Comparison of ENCODE assay signal across 8 cellular contexts in genomic region chr11:47268448-47269001, GRCh38. TPM values are rescaled to one million over a fixed set of nuclear protein-coding genes. Genes with fewer than 3 reads are reported as not detected.
DNase-seq lines count a peak whose midpoint lies in the region; ATAC-seq and TF ChIP-seq lines count a peak whose summit lies in the region.

No MANE protein-coding gene starts in this region.

- 52 to 63% methylated on average over 11 to 13 of the region's 13 CpGs for WGBS in body of pancreas, 2 donors
- 61 to 66% methylated on average over 13 of the region's 13 CpGs for WGBS in aorta, 2 donors

- no peaks in the 10 kb centered on the region for H3K9me3 ChIP-seq in left ventricle myocardium inferior (replicated peaks)
- no peaks in the 10 kb centered on the region for H3K9me3 ChIP-seq in body of pancreas
- H3K9me3 ChIP-seq in muscle layer of duodenum (ENCODE audit: control insufficient read depth in 1 of 2, low read length in 2 of 2) = no peaks in the 10 kb centered on the region
- no peaks in the 10 kb centered on the region for H3K9me3 ChIP-seq in aorta (ENCODE audit: control insufficient read depth, low read length)

- no peaks in the 10 kb centered on the region for H3K27me3 ChIP-seq in left ventricle myocardium inferior (ENCODE audit: low read depth)
- no peaks in the 10 kb centered on the region for H3K27me3 ChIP-seq in body of pancreas
- no peaks in the 10 kb centered on the region for H3K27me3 ChIP-seq in muscle layer of duodenum (ENCODE audit: low read depth, low read length)
- H3K27me3 ChIP-seq in aorta (ENCODE audit: control insufficient read depth in 1 of 2, insufficient read depth in 2 of 2, low read length in 1 of 2) = no peaks in the 10 kb centered on the region

- H3K4me1 ChIP-seq in left ventricle myocardium inferior (peaks cover 61% of the 10 kb centered on the region), body of pancreas (peaks cover 35% of the 10 kb centered on the region), muscle layer of duodenum (ENCODE audit: control insufficient read depth in 1 of 2, insufficient read depth in 2 of 2, low read length in 2 of 2) (peaks cover 30 to 40% of the 10 kb centered on the region in 2 donors), aorta (ENCODE audit: control insufficient read depth in 1 of 2, insufficient read depth in 2 of 2, low read length in 2 of 2) (no peaks in the 10 kb centered on the region)

- no peak for TF ChIP-seq POLR2A in body of pancreas (IDR thresholded peaks at IDR 0.05)

- no peak for TF ChIP-seq CTCF in left ventricle myocardium inferior (IDR thresholded peaks at IDR 0.05; ENCODE audit: borderline replicate concordance)
- TF ChIP-seq CTCF in body of pancreas (IDR thresholded peaks at IDR 0.05) = no peak

- no peak for ATAC-seq in left cardiac atrium
- no peak for ATAC-seq in body of pancreas
- no peak for ATAC-seq in aorta (ENCODE audit: low FRiP score)
- ATAC-seq in HG03342 (IDR thresholded peaks at IDR 0.05; ENCODE audit: unreplicated experiment) = no peak

- peak overlapping the region; percentile 98 for H3K27ac ChIP-seq in left ventricle myocardium inferior (replicated peaks)
- peak overlapping the region; percentile 88 to 98 (median 94) for H3K27ac ChIP-seq in body of pancreas
- H3K27ac ChIP-seq in muscle layer of duodenum (ENCODE audit: low read length) = peak overlapping the region; percentile 87
- peak overlapping the region; percentile 2 to 66 for H3K27ac ChIP-seq in aorta (ENCODE audit: low read depth in 1 of 2, low read length in 2 of 2)

- H3K4me3 ChIP-seq in left ventricle myocardium inferior (peak overlapping the region; percentile 83), body of pancreas (no peak overlapping the region), muscle layer of duodenum (ENCODE audit: low read depth in 1 of 2, low read length in 2 of 2) (peak overlapping the region; percentile 68 to 79), aorta (ENCODE audit: low read length in 2 of 2) (no peak overlapping the region)

- intact Hi-C loops in left ventricle myocardium inferior (cut with micrococcal nuclease) (no loop called here), left cardiac atrium (cut with DNase I) (loop anchor here in 1 of 2 donors (10.0 kb wide), 1 partner anchor 86 kb away; the partner anchor contains the start of gene MYBPC3), body of pancreas (cut with DNase I) (no loop called here), aorta (cut with DNase I) (loop anchor here (2.0 to 5.0 kb wide), 2 partner anchors 20 to 91 kb away; partner anchors contain the start of genes ACP2 (in 1 of the 2) and ARFGAP2 (in 1 of the 2))

- no peaks in the 10 kb centered on the region for H3K36me3 ChIP-seq in left ventricle myocardium inferior
- no peaks in the 10 kb centered on the region for H3K36me3 ChIP-seq in body of pancreas (replicated peaks in 1 of 2; ENCODE audit: insufficient read depth in 1 of 2, low read depth in 2 of 2)
- no peaks in the 10 kb centered on the region for H3K36me3 ChIP-seq in muscle layer of duodenum (ENCODE audit: control insufficient read depth in 1 of 2, insufficient read depth in 2 of 2, low read length in 2 of 2)
- no peaks in the 10 kb centered on the region for H3K36me3 ChIP-seq in aorta (ENCODE audit: control insufficient read depth in 1 of 2, insufficient read depth in 2 of 2, low read length in 1 of 2)

- no peak for DNase-seq in left ventricle myocardium inferior
- no peak for DNase-seq in left cardiac atrium
- no peak for DNase-seq in body of pancreas
- no peak for DNase-seq in aorta
- DNase-seq in COR-L47 (lab: John Stamatoyannopoulos, UW) = no peak
- DNase-seq in AML-193 (lab: John Stamatoyannopoulos, UW) = no peak

RNA-seq across cellular contexts. Expression of gene MADD, which starts 1.4 kb away (rescaled TPM):
- 40.9 TPM for total RNA-seq in left ventricle myocardium inferior
- 10 to 100 TPM; 29.5 to 37.0 TPM for total RNA-seq in left cardiac atrium
- 10 to 100 TPM; 22.8 to 41.2 TPM for total RNA-seq in body of pancreas
- 10 to 100 TPM; 34.9 to 58.0 TPM for total RNA-seq in aorta
- polyA plus RNA-seq in aorta = 10 to 100 TPM; 13.8 to 28.9 TPM

RNA-seq across cellular contexts. Expression of gene NR1H3, which starts 10.7 kb away (rescaled TPM):
- 11.7 TPM for total RNA-seq in left ventricle myocardium inferior
- total RNA-seq in left cardiac atrium = 10 to 100 TPM; 18.2 to 44.9 TPM
- total RNA-seq in body of pancreas = 10 to 100 TPM; 17.9 to 33.9 TPM
- total RNA-seq in aorta = 10 to 100 TPM; 14.9 to 46.2 TPM
- polyA plus RNA-seq in aorta = 100 to 1,000 TPM in 1 of 2 donors, 10 to 100 TPM in 1; 51.8 to 123 TPM

RNA-seq across cellular contexts. Expression of gene ACP2, which starts 19.9 kb away (rescaled TPM):
- total RNA-seq in left ventricle myocardium inferior (17.7 TPM), left cardiac atrium (10 to 100 TPM; 25.1 to 26.2 TPM), body of pancreas (10 to 100 TPM; 31.6 to 43.1 TPM), aorta (10 to 100 TPM; 20.6 to 27.8 TPM)
- polyA plus RNA-seq in aorta = 10 to 100 TPM; 18.0 to 19.9 TPM

RNA-seq across cellular contexts. Expression of gene DDB2, which starts 53.8 kb away (rescaled TPM):
- total RNA-seq in left ventricle myocardium inferior = 8.7 TPM
- 10 to 100 TPM; 10.4 to 10.8 TPM for total RNA-seq in left cardiac atrium
- 10 to 100 TPM; 10.9 to 33.2 TPM for total RNA-seq in body of pancreas
- total RNA-seq in aorta = 10 to 100 TPM; 54.8 to 60.6 TPM
- polyA plus RNA-seq in aorta = 100 to 1,000 TPM in 1 of 2 donors, 10 to 100 TPM in 1; 32.9 to 117 TPM

Comparison
In these comparisons a context has a peak if more than half of its experiments do, and no peak if none do; other contexts are left out.
1. H3K27ac ChIP-seq: peak in every context shown above with its lines; median percentile 98 in left ventricle myocardium inferior; 94 in body of pancreas; 87 in muscle layer of duodenum; 34 in aorta.
2. H3K4me3 ChIP-seq: peak in left ventricle myocardium inferior (single experiment) and muscle layer of duodenum (2 of 2); none in body of pancreas (0 of 2) and aorta (0 of 2).
3. intact Hi-C loops: an anchor here in aorta (2.0 to 5.0 kb wide); none called in left ventricle myocardium inferior and body of pancreas.